10 cellular contexts compared by ENCODE assay signal in genomic region chr19:7682175-7682855, GRCh38. TPM values are rescaled to one million over a fixed set of nuclear protein-coding genes. Genes with fewer than 3 reads are reported as not detected.
A peak's percentile ranks its signal among the peaks of the same experiment; 100 is the strongest.
DNase-seq lines count a peak whose midpoint lies in the region; ATAC-seq and TF ChIP-seq lines count a peak whose summit lies in the region.
"Had no signal": no experiment of that assay in that cellular context is flagged by ENCODE, and none has a peak within 500 bp of the region (broad histone marks: within the 10 kb centered on the region; RNA-seq: fewer than 3 reads in every experiment).

No MANE protein-coding gene starts in this region.

- TF ChIP-seq CTCF in Caco-2 (IDR thresholded peaks at IDR 0.05; ENCODE audit: insufficient read depth in 1 of 2, low read depth in 1 of 2, low read length in 1 of 2, severe bottlenecking in 1 of 2, unreplicated experiment in 1 of 2) (no peak), OCI-LY3 (IDR thresholded peaks at IDR 0.05; ENCODE audit: low read depth, low read length) (no peak), endothelial cell (IDR thresholded peaks at IDR 0.05; ENCODE audit: unreplicated experiment) (no peak), osteocyte (IDR thresholded peaks at IDR 0.05) (no peak)

- H3K4me1 Mint-ChIP-seq in Caco-2 (ENCODE audit: low read depth, unreplicated experiment) (peaks cover 9% of the 10 kb centered on the region), endothelial cell (ENCODE audit: unreplicated experiment) (no peaks in the 10 kb centered on the region), osteocyte (ENCODE audit: unreplicated experiment) (peaks cover 6% of the 10 kb centered on the region)

- peak overlapping the region; percentile 81 for H3K4me2 ChIP-seq in OCI-LY3 (ENCODE audit: low read length)

- no peak for ATAC-seq in GM18511 (IDR thresholded peaks at IDR 0.05; ENCODE audit: unreplicated experiment)

- CTCF ChIA-PET in Caco-2 (lab: Charles Lee) = no interaction called here

- H3K4me3 Mint-ChIP-seq in Caco-2 (ENCODE audit: unreplicated experiment) = peak overlapping the region; percentile 82
- peak overlapping the region; percentile 91 for H3K4me3 Mint-ChIP-seq in endothelial cell (ENCODE audit: unreplicated experiment)
- peak overlapping the region; percentile 86 for H3K4me3 Mint-ChIP-seq in osteocyte (ENCODE audit: unreplicated experiment)

- H3K27me3 ChIP-seq in Caco-2 (replicated peaks; ENCODE audit: control insufficient read depth, insufficient read depth, low read length) (no peaks in the 10 kb centered on the region), OCI-LY3 (ENCODE audit: low read depth, low read length) (peaks cover 12% of the 10 kb centered on the region)

- no peak overlapping the region for H3K9ac ChIP-seq in OCI-LY3 (ENCODE audit: low read length)

- no peaks in the 10 kb centered on the region for H3K27me3 Mint-ChIP-seq in Caco-2 (ENCODE audit: insufficient read depth, unreplicated experiment)
- H3K27me3 Mint-ChIP-seq in endothelial cell (ENCODE audit: unreplicated experiment) = peaks cover 11% of the 10 kb centered on the region
- peaks cover 6% of the 10 kb centered on the region for H3K27me3 Mint-ChIP-seq in osteocyte (ENCODE audit: unreplicated experiment)

- POLR2A ChIA-PET in Caco-2 (lab: Charles Lee) = no interaction called here

- H3K79me2 ChIP-seq in OCI-LY3 (ENCODE audit: low read length) = peaks cover 15% of the 10 kb centered on the region

- no peak for DNase-seq in Caco-2
- no peak for DNase-seq in endothelial cell (ENCODE audit: low spot score)
- no peak for DNase-seq in osteocyte (ENCODE audit: extremely low spot score, unreplicated experiment)
- DNase-seq in ecto neural progenitor cell (ENCODE audit: low spot score) = no peak
- DNase-seq in activated effector memory CD4-positive, alpha-beta T cell treated with Interleukin-2 at 50 U/mL for 16 hours = no peak
- no peak for DNase-seq in epidermal melanocyte (ENCODE audit: insufficient read length, low spot score)
- DNase-seq: NCI-H1092 had no signal

- H3K9me3 Mint-ChIP-seq in Caco-2 (ENCODE audit: unreplicated experiment) (no peaks in the 10 kb centered on the region), endothelial cell (ENCODE audit: unreplicated experiment) (no peaks in the 10 kb centered on the region), osteocyte (ENCODE audit: unreplicated experiment) (no peaks in the 10 kb centered on the region)

- H4K20me1 ChIP-seq in OCI-LY3 (ENCODE audit: insufficient read depth, low read length) = no peaks in the 10 kb centered on the region

- intact Hi-C loops in Caco-2 (cut with micrococcal nuclease; ENCODE audit: unreplicated experiment) = no loop called here

- H3K27ac ChIP-seq in OCI-LY3 (ENCODE audit: low read length) = no peak overlapping the region

- H3K4me3 ChIP-seq in Caco-2 (ENCODE audit: low read depth, low read length) (no peak overlapping the region), OCI-LY3 (ENCODE audit: low read length) (no peak overlapping the region)

- TSS peak; percentile 72 for BruUV-seq in Caco-2 (replicated peaks; lab: Mats Ljungman, UMichigan)

- H3K9me3 ChIP-seq in Caco-2 = no peaks in the 10 kb centered on the region
- no peaks in the 10 kb centered on the region for H3K9me3 ChIP-seq in OCI-LY3 (ENCODE audit: insufficient read depth, low read length)

- H2AFZ ChIP-seq in OCI-LY3 (ENCODE audit: low read depth, low read length) = no peak overlapping the region

- peak overlapping the region; percentile 77 for H3K27ac Mint-ChIP-seq in Caco-2 (ENCODE audit: unreplicated experiment)
- H3K27ac Mint-ChIP-seq in endothelial cell (ENCODE audit: unreplicated experiment) = no peak overlapping the region
- no peak overlapping the region for H3K27ac Mint-ChIP-seq in osteocyte (ENCODE audit: unreplicated experiment)

- no peaks in the 10 kb centered on the region for H3K36me3 ChIP-seq in Caco-2 (ENCODE audit: control insufficient read depth, insufficient read depth, low read length)
- peaks cover 13% of the 10 kb centered on the region for H3K36me3 ChIP-seq in OCI-LY3 (replicated peaks; ENCODE audit: low read depth, low read length)

- H3K4me1 ChIP-seq in Caco-2 (peaks cover 13% of the 10 kb centered on the region; the same call in 1 of the 2 replicates), OCI-LY3 (ENCODE audit: low read length) (peaks cover 25% of the 10 kb centered on the region)

- peaks cover 16% of the 10 kb centered on the region for H3K36me3 Mint-ChIP-seq in Caco-2 (ENCODE audit: insufficient read depth, unreplicated experiment)
- peaks cover 13% of the 10 kb centered on the region for H3K36me3 Mint-ChIP-seq in endothelial cell (ENCODE audit: low read depth, unreplicated experiment)
- H3K36me3 Mint-ChIP-seq in osteocyte (ENCODE audit: unreplicated experiment) = peaks cover 11% of the 10 kb centered on the region

RNA-seq across cellular contexts. Expression of gene TRAPPC5, which starts 1.7 kb away (rescaled TPM):
- total RNA-seq in Caco-2 (2022) (80.3 and 83.4 TPM in 2 replicates), endothelial cell (ENCODE audit: unreplicated experiment) (82.0 TPM), osteocyte (105 and 108 TPM in 2 replicates)

RNA-seq across cellular contexts. Expression of gene MCEMP1, which starts 5.4 kb away (rescaled TPM):
- not detected in 2 replicates for total RNA-seq in Caco-2 (2022)
- not detected for total RNA-seq in endothelial cell (ENCODE audit: unreplicated experiment)
- total RNA-seq in osteocyte = not detected in 2 replicates
- total RNA-seq: ureter had no signal

RNA-seq across cellular contexts. Expression of gene RETN, which starts 13.5 kb away (rescaled TPM):
- not detected in 2 replicates for total RNA-seq in Caco-2 (2022)
- not detected for total RNA-seq in endothelial cell (ENCODE audit: unreplicated experiment)
- not detected in 2 replicates for total RNA-seq in osteocyte
- total RNA-seq: ureter had no signal

RNA-seq across cellular contexts. Expression of gene FCER2, which starts 19.6 kb away (rescaled TPM):
- total RNA-seq in Caco-2 (2022) (not detected in 2 replicates), endothelial cell (ENCODE audit: unreplicated experiment) (not detected), osteocyte (not detected in 2 replicates)
- total RNA-seq: ureter had no signal

RNA-seq across cellular contexts. Expression of gene STXBP2, which starts 45.4 kb away (rescaled TPM):
- total RNA-seq in Caco-2 (2022) (113 and 125 TPM in 2 replicates), endothelial cell (ENCODE audit: unreplicated experiment) (42.2 TPM), osteocyte (11.6 and 13.6 TPM in 2 replicates)
